9 cellular contexts compared by ENCODE assay signal in genomic region chr20:64261138-64261537, GRCh38. TPM values are rescaled to one million over a fixed set of nuclear protein-coding genes. Genes with fewer than 3 reads are reported as not detected.
DNase-seq lines count a peak whose midpoint lies in the region; ATAC-seq, FAIRE-seq and TF ChIP-seq lines count a peak whose summit lies in the region.
"Had no signal": no experiment of that assay in that cellular context is flagged by ENCODE, and none has a peak within 500 bp of the region (broad histone marks: within the 10 kb centered on the region; RNA-seq: fewer than 3 reads in every experiment).

No MANE protein-coding gene starts in this region.

- CTCF ChIA-PET in AG04450 (lab: Charles Lee): no interaction called here
- CTCF ChIA-PET in endothelial cell of umbilical vein (lab: Charles Lee): no interaction called here
- CTCF ChIA-PET in Caco-2 (lab: Charles Lee): interaction anchor here (0.6 kb wide), 1 partner anchor 105 kb away, joined by 3 read pairs; no protein-coding TSS in a partner anchor

- POLR2A ChIA-PET in AG04450 (lab: Yijun Ruan, JAX) (interaction anchor here (0.9 kb wide), 1 partner anchor 37 kb away, joined by 3 read pairs; no protein-coding TSS in a partner anchor), endothelial cell of umbilical vein (lab: Charles Lee) (no interaction called here), Caco-2 (lab: Charles Lee) (no interaction called here)

- H3K4me1 Mint-ChIP-seq in naive B cell: peaks cover 60 to 70% (median 65%) of the 10 kb centered on the region in 3 donors
- H3K4me1 Mint-ChIP-seq in Caco-2 (ENCODE audit: low read depth, unreplicated experiment): no peaks in the 10 kb centered on the region
- H3K4me1 Mint-ChIP-seq in activated T-helper 2 cell treated with anti-CD3 and anti-CD28 coated beads, Interferon-gamma antibody, Interleukin-2, Interleukin-4, amounts not matched to agents 10 μg/mL and 5 μg/mL and 100 μg/mL, durations not matched to agents 14 hours and 24 hours and 36 hours (ENCODE audit: low read depth): peaks cover 37% of the 10 kb centered on the region

- H3K27ac ChIP-seq in AG04450 (ENCODE audit: low read depth, low read length): peak overlapping the region; percentile 41
- no peak overlapping the region for H3K27ac ChIP-seq in endothelial cell of umbilical vein (ENCODE audit: insufficient read depth, low read depth, low read length)

- peak overlapping the region in 4 of 6 donors; percentile 55 to 86 (median 72) for H3K27ac Mint-ChIP-seq in naive B cell
- H3K27ac Mint-ChIP-seq in Caco-2 (ENCODE audit: unreplicated experiment): no peak overlapping the region
- H3K27ac Mint-ChIP-seq in activated T-helper 2 cell treated with anti-CD3 and anti-CD28 coated beads, Interferon-gamma antibody, Interleukin-2, Interleukin-4, amounts not matched to agents 10 μg/mL and 5 μg/mL and 100 μg/mL, durations not matched to agents 14 hours and 24 hours and 36 hours: no peak overlapping the region

- no peaks in the 10 kb centered on the region for H3K9me3 Mint-ChIP-seq in naive B cell
- no peaks in the 10 kb centered on the region for H3K9me3 Mint-ChIP-seq in Caco-2 (ENCODE audit: unreplicated experiment)
- H3K9me3 Mint-ChIP-seq in activated T-helper 2 cell treated with anti-CD3 and anti-CD28 coated beads, Interferon-gamma antibody, Interleukin-2, Interleukin-4, amounts not matched to agents 10 μg/mL and 5 μg/mL and 100 μg/mL, durations not matched to agents 14 hours and 24 hours and 36 hours: no peaks in the 10 kb centered on the region

- intact Hi-C loops in endothelial cell of umbilical vein (cut with micrococcal nuclease) (no loop called here), Caco-2 (cut with micrococcal nuclease; ENCODE audit: unreplicated experiment) (no loop called here)
- intact Hi-C loops in activated T-helper 2 cell treated with anti-CD3 and anti-CD28 coated beads, Interferon-gamma antibody, Interleukin-2, Interleukin-4, amounts not matched to agents 10 μg/mL and 5 μg/mL and 100 μg/mL, durations not matched to agents 14 hours and 24 hours and 36 hours (cut with micrococcal nuclease): no loop called here

- H3K4me2 ChIP-seq in endothelial cell of umbilical vein (ENCODE audit: insufficient read depth, low read length): no peak overlapping the region

- BruUV-seq in endothelial cell of umbilical vein (replicated peaks; lab: Mats Ljungman, UMichigan) (no TSS peak), Caco-2 (replicated peaks; lab: Mats Ljungman, UMichigan) (no TSS peak)

- TF ChIP-seq CTCF in AG04450 (IDR thresholded peaks at IDR 0.05; ENCODE audit: low read depth, low read length): no peak
- no peak for TF ChIP-seq CTCF in endothelial cell of umbilical vein (IDR thresholded peaks at IDR 0.05; ENCODE audit: extremely low read depth in 1 of 2, insufficient read depth in 1 of 2, low read depth in 1 of 2, low read length in 2 of 2)
- TF ChIP-seq CTCF in Caco-2 (IDR thresholded peaks at IDR 0.05; ENCODE audit: insufficient read depth in 1 of 2, low read depth in 1 of 2, low read length in 1 of 2, severe bottlenecking in 1 of 2, unreplicated experiment in 1 of 2): no peak

- FAIRE-seq in endothelial cell of umbilical vein (lab: Jason Lieb, UNC): no peak

- H3K9me3 ChIP-seq in AG04450 (ENCODE audit: control insufficient read depth, insufficient read depth, low read length) (no peaks in the 10 kb centered on the region), endothelial cell of umbilical vein (replicated peaks; ENCODE audit: control insufficient read depth, insufficient read depth, low read length) (no peaks in the 10 kb centered on the region), Caco-2 (no peaks in the 10 kb centered on the region)

- H3K36me3 ChIP-seq in endothelial cell of umbilical vein (ENCODE audit: control insufficient read depth in 2 of 2, extremely low read depth in 1 of 2, insufficient read depth in 2 of 2, low read length in 2 of 2) (peaks cover 2 to 4% of the 10 kb centered on the region in 2 experiments), Caco-2 (ENCODE audit: control insufficient read depth, insufficient read depth, low read length) (peaks cover 5% of the 10 kb centered on the region)

- H3K79me2 ChIP-seq in endothelial cell of umbilical vein (ENCODE audit: control insufficient read depth, insufficient read depth, low read length): peaks cover 13% of the 10 kb centered on the region

- dilution Hi-C loops in endothelial cell of umbilical vein (cut with MboI; ENCODE audit: extremely low pct_ligation_motif_present, low sequenced_read_pairs): no loop called here

- TF ChIP-seq POLR2A in endothelial cell of umbilical vein (IDR thresholded peaks at IDR 0.05; ENCODE audit: low read depth, low read length): no peak

- DNase-seq in AG04450 (ENCODE audit: low read depth, low spot score) (peak; percentile 8), HCEC 1CT (peak; percentile 6), endothelial cell of umbilical vein (ENCODE audit: low read depth, low spot score) (peak; percentile 89), naive B cell (no peak), Caco-2 (no peak), NCI-H2029 treated with DMSO at 0.1 percent for 48 hours (lab: John Stamatoyannopoulos, UW) (no peak), amygdala (lab: John Stamatoyannopoulos, UW) (no peak)
- DNase-seq in activated T-helper 2 cell treated with anti-CD3 and anti-CD28 coated beads, Interferon-gamma antibody, Interleukin-2, Interleukin-4, amounts not matched to agents 10 μg/mL and 5 μg/mL and 100 μg/mL, durations not matched to agents 14 hours and 24 hours and 36 hours (ENCODE audit: low spot score): no peak
- DNase-seq: NCI-H1092 treated with DMSO at 0.1 percent for 48 hours had no signal

- H3K36me3 Mint-ChIP-seq in naive B cell (peaks cover 0 to 7% of the 10 kb centered on the region in 2 donors), Caco-2 (ENCODE audit: insufficient read depth, unreplicated experiment) (peaks cover 17% of the 10 kb centered on the region)
- H3K36me3 Mint-ChIP-seq in activated T-helper 2 cell treated with anti-CD3 and anti-CD28 coated beads, Interferon-gamma antibody, Interleukin-2, Interleukin-4, amounts not matched to agents 10 μg/mL and 5 μg/mL and 100 μg/mL, durations not matched to agents 14 hours and 24 hours and 36 hours (ENCODE audit: low read depth): peaks cover 27% of the 10 kb centered on the region

- no peak overlapping the region for H3K9ac ChIP-seq in endothelial cell of umbilical vein (replicated peaks; ENCODE audit: extremely low read depth, insufficient read depth, low read length)

- H3K4me1 ChIP-seq in endothelial cell of umbilical vein (ENCODE audit: control insufficient read depth, extremely low read depth, insufficient read depth, low read length): peaks cover 12% of the 10 kb centered on the region
- no peaks in the 10 kb centered on the region for H3K4me1 ChIP-seq in Caco-2

- H2AFZ ChIP-seq in endothelial cell of umbilical vein (ENCODE audit: low read depth, low read length): no peak overlapping the region

- no peak for ATAC-seq in naive B cell (ENCODE audit: low read depth in 2 of 2)

- no peaks in the 10 kb centered on the region for H3K27me3 Mint-ChIP-seq in naive B cell
- H3K27me3 Mint-ChIP-seq in Caco-2 (ENCODE audit: insufficient read depth, unreplicated experiment): no peaks in the 10 kb centered on the region
- H3K27me3 Mint-ChIP-seq in activated T-helper 2 cell treated with anti-CD3 and anti-CD28 coated beads, Interferon-gamma antibody, Interleukin-2, Interleukin-4, amounts not matched to agents 10 μg/mL and 5 μg/mL and 100 μg/mL, durations not matched to agents 14 hours and 24 hours and 36 hours (ENCODE audit: low read depth): no peaks in the 10 kb centered on the region

- peak overlapping the region in 5 of 8 donors; percentile 6 to 59 (median 28) for H3K4me3 Mint-ChIP-seq in naive B cell
- H3K4me3 Mint-ChIP-seq in Caco-2 (ENCODE audit: unreplicated experiment): no peak overlapping the region
- H3K4me3 Mint-ChIP-seq in activated T-helper 2 cell treated with anti-CD3 and anti-CD28 coated beads, Interferon-gamma antibody, Interleukin-2, Interleukin-4, amounts not matched to agents 10 μg/mL and 5 μg/mL and 100 μg/mL, durations not matched to agents 14 hours and 24 hours and 36 hours (ENCODE audit: low read depth): no peak overlapping the region

- no peaks in the 10 kb centered on the region for H4K20me1 ChIP-seq in endothelial cell of umbilical vein (replicated peaks; ENCODE audit: control insufficient read depth, extremely low read depth, insufficient read depth, low read length)

- no peak overlapping the region for H3K4me3 ChIP-seq in AG04450 (ENCODE audit: low read depth, low read length)
- H3K4me3 ChIP-seq in endothelial cell of umbilical vein (replicated peaks in 1 of 3; ENCODE audit: insufficient read depth in 1 of 3, low read depth in 1 of 3, low read length in 3 of 3): no peak overlapping the region
- no peak overlapping the region for H3K4me3 ChIP-seq in Caco-2 (ENCODE audit: low read depth, low read length)

- H3K27me3 ChIP-seq in AG04450 (ENCODE audit: control insufficient read depth, insufficient read depth, low read length) (no peaks in the 10 kb centered on the region), endothelial cell of umbilical vein (ENCODE audit: control insufficient read depth in 2 of 2, insufficient read depth in 2 of 2, low read length in 2 of 2) (no peaks in the 10 kb centered on the region), Caco-2 (replicated peaks; ENCODE audit: control insufficient read depth, insufficient read depth, low read length) (no peaks in the 10 kb centered on the region)

- no peaks in the 10 kb centered on the region for H3K9me1 ChIP-seq in endothelial cell of umbilical vein (replicated peaks; ENCODE audit: control insufficient read depth, extremely low read depth, insufficient read depth, low read length)

TF ChIP-seq in endothelial cell of umbilical vein, 7 proteins besides CTCF, POLR2A, EP300 and RAD21 (continues in another document):
- TF ChIP-seq GATA2 (IDR thresholded peaks at IDR 0.05; ENCODE audit: insufficient read depth, insufficient read length, low read depth, low read length): no peak

RNA-seq across cellular contexts. Expression of gene PCMTD2, which starts 5.6 kb away (rescaled TPM):
- polyA plus RNA-seq in AG04450 (2011; rRNA removed): 32.4 and 42.7 TPM in 2 replicates
- 15.7 and 20.2 TPM in 2 replicates for polyA minus RNA-seq in AG04450 (2011; rRNA and poly(A)+ RNA removed)
- total RNA-seq in endothelial cell of umbilical vein: 45.7 and 46.7 TPM in 2 replicates
- polyA plus RNA-seq in endothelial cell of umbilical vein: 16.8 and 27.4 TPM in 2 replicates
- polyA plus RNA-seq in endothelial cell of umbilical vein (2011; cell fraction: cytosol; rRNA removed): 24.9 and 32.7 TPM in 2 replicates
- polyA plus RNA-seq in endothelial cell of umbilical vein (2011; cell fraction: nucleus; rRNA removed): 88.6 and 121 TPM in 2 replicates
- polyA plus RNA-seq in endothelial cell of umbilical vein (2012): 41.1 and 47.7 TPM in 2 replicates
- 25.8 and 31.0 TPM in 2 replicates for polyA minus RNA-seq in endothelial cell of umbilical vein
- 20.0 TPM for polyA minus RNA-seq in endothelial cell of umbilical vein (2011; cell fraction: cytosol; rRNA and poly(A)+ RNA removed)
- 23.6 and 36.6 TPM in 2 replicates for polyA minus RNA-seq in endothelial cell of umbilical vein (2011; cell fraction: nucleus; rRNA and poly(A)+ RNA removed)
- 100 to 1,000 TPM in 1 of 6 donors, 10 to 100 TPM in 5; 47.3 to 127 (median 72.2) TPM for polyA plus RNA-seq in naive B cell (ENCODE audit: low read depth in 6 of 6)
- 79.5 and 101 TPM in 2 replicates for total RNA-seq in Caco-2 (2022)
- 31.7 and 32.7 TPM in 2 replicates for total RNA-seq in activated T-helper 2 cell treated with anti-CD3 and anti-CD28 coated beads, Interferon-gamma antibody, Interleukin-2, Interleukin-4, amounts not matched to agents 10 μg/mL and 5 μg/mL and 100 μg/mL, durations not matched to agents 14 hours and 24 hours and 36 hours

Comparison
In these comparisons a context has a peak if more than half of its experiments do, and no peak if none do; other contexts are left out.
1. DNase-seq: peak in AG04450 (single experiment), HCEC 1CT (single experiment) and endothelial cell of umbilical vein (single experiment); none in naive B cell (single experiment), Caco-2 (0 of 2), NCI-H2029 treated with DMSO at 0.1 percent for 48 hours (single experiment), amygdala (0 of 56) and activated T-helper 2 cell treated with anti-CD3 and anti-CD28 coated beads, Interferon-gamma antibody, Interleukin-2, Interleukin-4, amounts not matched to agents 10 μg/mL and 5 μg/mL and 100 μg/mL, durations not matched to agents 14 hours and 24 hours and 36 hours (single experiment).
2. H3K27ac Mint-ChIP-seq: peak in naive B cell (4 of 6); none in Caco-2 (single experiment) and activated T-helper 2 cell treated with anti-CD3 and anti-CD28 coated beads, Interferon-gamma antibody, Interleukin-2, Interleukin-4, amounts not matched to agents 10 μg/mL and 5 μg/mL and 100 μg/mL, durations not matched to agents 14 hours and 24 hours and 36 hours (single experiment).
3. H3K4me3 Mint-ChIP-seq: peak in naive B cell (5 of 8); none in Caco-2 (single experiment) and activated T-helper 2 cell treated with anti-CD3 and anti-CD28 coated beads, Interferon-gamma antibody, Interleukin-2, Interleukin-4, amounts not matched to agents 10 μg/mL and 5 μg/mL and 100 μg/mL, durations not matched to agents 14 hours and 24 hours and 36 hours (single experiment).